11 cellular contexts compared by ENCODE assay signal in the genomic region with DNA sequence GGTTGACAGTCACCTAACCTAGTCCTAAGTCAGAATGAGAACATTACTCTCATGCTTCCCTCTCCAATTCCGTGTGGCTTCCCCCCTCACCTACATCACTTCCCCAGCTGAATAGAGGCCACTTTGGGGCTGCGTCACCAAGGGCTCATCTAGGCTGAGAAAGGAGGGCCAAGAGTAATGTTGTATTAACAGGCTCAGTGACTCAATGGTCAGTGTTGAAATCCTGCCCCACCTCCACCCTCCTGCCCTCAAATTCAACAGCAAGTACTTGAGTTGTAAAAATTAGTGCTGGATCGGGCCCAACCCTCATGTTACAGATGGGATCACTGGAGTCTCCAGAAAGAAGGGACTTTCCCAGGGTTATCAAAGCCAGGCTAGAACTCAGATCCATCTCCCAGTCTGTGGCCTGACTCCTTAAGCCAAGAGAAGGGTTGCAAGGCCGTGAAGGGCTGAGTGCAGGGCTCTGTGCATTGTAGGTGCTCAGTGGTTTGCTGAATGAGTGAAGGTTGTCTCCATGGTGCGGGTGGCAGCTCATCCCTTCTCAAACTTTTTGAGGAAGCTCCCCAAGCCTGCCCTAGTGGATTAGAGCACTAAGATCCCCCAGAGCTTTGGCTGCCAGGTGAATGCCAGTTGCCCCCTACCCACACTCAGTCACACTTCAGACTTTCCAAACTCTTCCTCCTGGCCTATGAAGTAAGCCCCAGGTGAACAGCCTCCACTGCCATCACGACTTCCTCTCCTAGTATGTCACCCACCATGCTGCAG. TPM values are rescaled to one million over a fixed set of nuclear protein-coding genes. Genes with fewer than 3 reads are reported as not detected.
DNase-seq lines count a peak whose midpoint lies in the region; TF ChIP-seq lines count a peak whose summit lies in the region.
"Had no signal": no experiment of that assay in that cellular context is flagged by ENCODE, and none has a peak within 500 bp of the region (broad histone marks: within the 10 kb centered on the region; RNA-seq: fewer than 3 reads in every experiment).

No MANE protein-coding gene starts in this region.

- 82 to 90% methylated on average over 6 of the region's 6 CpGs for WGBS in lower leg skin, 2 donors

- POLR2A ChIA-PET in PC-9 (lab: Charles Lee; ENCODE audit: unreplicated experiment) = interaction anchor here (0.6 kb wide), 1 partner anchor 15 kb away, joined by 3 read pairs; no protein-coding TSS in a partner anchor

- peaks cover 57% of the 10 kb centered on the region for H3K79me2 ChIP-seq in PC-9 (ENCODE audit: low read depth)

- no peaks in the 10 kb centered on the region for H4K20me1 ChIP-seq in PC-9 (ENCODE audit: insufficient read depth)

- H2AFZ ChIP-seq in PC-9 = no peak overlapping the region
- H2AFZ ChIP-seq: neural progenitor cell had no signal

- H3K4me1 ChIP-seq in PC-9 (replicated peaks; ENCODE audit: insufficient read depth) = peaks cover 60% of the 10 kb centered on the region

- H3K9me2 ChIP-seq in PC-9 (ENCODE audit: insufficient read depth) = no peaks in the 10 kb centered on the region

- H3K27me3 ChIP-seq in PC-9 (ENCODE audit: insufficient read depth, low read depth) = no peaks in the 10 kb centered on the region

- peak overlapping the region; percentile 64 for H3K27ac ChIP-seq in PC-9
- H3K27ac ChIP-seq in caudate nucleus (ENCODE audit: low read depth, low read length) = no peak overlapping the region
- H3K27ac ChIP-seq: neural progenitor cell had no signal

- DNase-seq in HCEC 1CT (peak; percentile 87), PC-9 (peak in 1 of 2 experiments; percentile 92), fibroblast of pulmonary artery (ENCODE audit: low read depth) (peak; percentile 77), stromal cell of bone marrow (ENCODE audit: low read depth) (peak; percentile 87), caudate nucleus (lab: John Stamatoyannopoulos, UW) (no peak), lower leg skin (ENCODE audit: low spot score in 2 of 2) (no peak), KBM-7 (no peak)
- DNase-seq: activated CD8-positive, alpha-beta memory T cell treated with anti-CD3 and anti-CD28 coated beads, Interleukin-2, amount 50 U/mL, for 4 hours; central memory CD4-positive, alpha-beta T cell; SW 1271 had no signal

- H3F3A ChIP-seq in PC-9 (ENCODE audit: insufficient read depth, low read depth) = peaks cover 36% of the 10 kb centered on the region

- TF ChIP-seq CTCF in PC-9 (conservative IDR thresholded peaks at IDR 0.05) (no peak), fibroblast of pulmonary artery (IDR thresholded peaks at IDR 0.05; ENCODE audit: low read length, missing control alignments) (no peak), lower leg skin (IDR thresholded peaks at IDR 0.05) (no peak)

- no peaks in the 10 kb centered on the region for H3K36me3 ChIP-seq in PC-9 (ENCODE audit: low read depth)
- H3K36me3 ChIP-seq: neural progenitor cell had no signal

- peak overlapping the region; percentile 96 for H3K4me2 ChIP-seq in PC-9
- H3K4me2 ChIP-seq: neural progenitor cell had no signal

- in situ Hi-C loops in KBM-7 (cut with MboI; ENCODE audit: low pct_unique_long_range_greater_than_20kb, low sequenced_read_pairs) = no loop called here

- CTCF ChIA-PET in PC-9 (lab: Charles Lee) = interaction anchor here (0.6 kb wide), 1 partner anchor 84 kb away, joined by 3 read pairs; no protein-coding TSS in a partner anchor

- intact Hi-C loops in PC-9 (cut with micrococcal nuclease; ENCODE audit: unreplicated experiment) = no loop called here
- intact Hi-C loops in lower leg skin (cut with DNase I; ENCODE audit: low total_unique reads) = loop anchor here (2.0 kb wide), 1 partner anchor 67 kb away; no protein-coding TSS in a partner anchor

- peak overlapping the region; percentile 80; the same call in 1 of the 2 replicates for H3K4me3 ChIP-seq in PC-9
- H3K4me3 ChIP-seq in fibroblast of pulmonary artery (replicated peaks; ENCODE audit: low read depth, low read length) = no peak overlapping the region
- H3K4me3 ChIP-seq in lower leg skin (ENCODE audit: low read depth, poor library complexity, severe bottlenecking) = no peak overlapping the region
- H3K4me3 ChIP-seq: neural progenitor cell had no signal

- TF ChIP-seq POLR2A in lower leg skin (IDR thresholded peaks at IDR 0.05) = no peak

- H3K9me3 ChIP-seq in PC-9 (ENCODE audit: insufficient read depth, low read depth) = no peaks in the 10 kb centered on the region

- no TSS peak for BruUV-seq in PC-9 (replicated peaks; lab: Mats Ljungman, UMichigan)

RNA-seq across cellular contexts. Expression of gene DGAT2, which starts 3.2 kb away (rescaled TPM):
- total RNA-seq in PC-9 (2021) = 6.5 and 7.1 TPM in 2 replicates
- 100 to 1,000 TPM; 160 to 545 (median 289) TPM for total RNA-seq in lower leg skin

RNA-seq across cellular contexts. Expression of gene UVRAG, which starts 43.2 kb away (rescaled TPM):
- total RNA-seq in PC-9 (2021) = 18.6 and 20.4 TPM in 2 replicates
- 10 to 100 TPM; 14.6 to 28.0 (median 20.7) TPM for total RNA-seq in lower leg skin

RNA-seq across cellular contexts. Expression of gene MOGAT2, which starts 54.2 kb away (rescaled TPM):
- total RNA-seq in PC-9 (2021) (not detected in 2 replicates), lower leg skin (10 to 100 TPM in 1 of 4 donors, 1 to 10 TPM in 1, under 1 TPM in 2; 0.21 to 12.6 (median 3.0) TPM)

Comparison
In these comparisons a context has a peak if more than half of its experiments do, and no peak if none do; other contexts are left out.
1. DNase-seq: peak in HCEC 1CT (single experiment), fibroblast of pulmonary artery (single experiment) and stromal cell of bone marrow (single experiment); none in caudate nucleus (0 of 61), lower leg skin (0 of 2) and KBM-7 (single experiment).
2. RNA of gene DGAT2, which starts 3.2 kb away (total RNA-seq): 160 to 545 TPM in lower leg skin; 6.5 to 7.1 TPM in PC-9; every median in the first group is over 10 times any median in the second.